7 cellular contexts compared by ENCODE assay signal in the genomic region with DNA sequence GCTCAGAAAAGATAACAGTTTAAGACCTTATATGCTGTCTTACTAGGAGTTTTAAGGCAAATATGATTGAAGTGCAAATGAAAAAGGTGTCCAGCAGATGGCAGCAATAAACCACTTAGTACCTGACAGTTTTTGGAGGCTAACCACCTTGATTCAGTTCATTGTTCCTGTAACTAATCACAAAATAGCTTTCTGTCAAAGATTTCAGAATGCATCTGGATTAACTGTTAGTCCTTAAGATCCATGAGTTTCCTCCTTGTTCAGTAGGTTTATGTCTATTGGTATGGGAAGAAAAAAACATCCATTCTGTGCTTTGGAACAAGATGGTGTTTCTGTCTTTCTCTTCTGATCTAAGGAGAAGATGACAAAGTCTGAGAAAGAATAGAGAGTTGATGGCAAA. TPM values are rescaled to one million over a fixed set of nuclear protein-coding genes. Genes with fewer than 3 reads are reported as not detected.
DNase-seq lines count a peak whose midpoint lies in the region; ATAC-seq and TF ChIP-seq lines count a peak whose summit lies in the region.

No MANE protein-coding gene starts in this region.

- H3K27me3 Mint-ChIP-seq in endodermal cell (ENCODE audit: insufficient read depth) = no peaks in the 10 kb centered on the region
- no peaks in the 10 kb centered on the region for H3K27me3 Mint-ChIP-seq in naive thymus-derived CD8-positive, alpha-beta T cell

- H3K27me3 ChIP-seq in Loucy (ENCODE audit: insufficient read depth, low read length, poor library complexity, severe bottlenecking) = no peaks in the 10 kb centered on the region
- H3K27me3 ChIP-seq in SU-DHL-6 (ENCODE audit: low read length) = no peaks in the 10 kb centered on the region
- no peaks in the 10 kb centered on the region for H3K27me3 ChIP-seq in endodermal cell (ENCODE audit: control insufficient read depth, insufficient read depth, low read length, poor library complexity, severe bottlenecking)

- H3K4me1 ChIP-seq in Loucy (ENCODE audit: insufficient read depth, low read length, poor library complexity, severe bottlenecking) (no peaks in the 10 kb centered on the region), endodermal cell (ENCODE audit: control insufficient read depth, insufficient read depth, low read length) (no peaks in the 10 kb centered on the region)

- no peak overlapping the region for H3K27ac ChIP-seq in SU-DHL-6 (ENCODE audit: low read depth, low read length)
- no peak overlapping the region for H3K27ac ChIP-seq in endodermal cell (ENCODE audit: low read depth, low read length)

- H3K9me2 ChIP-seq in Loucy (replicated peaks; ENCODE audit: low read depth, low read length) (no peaks in the 10 kb centered on the region), SU-DHL-6 (replicated peaks; ENCODE audit: insufficient read depth, low read length) (no peaks in the 10 kb centered on the region)

- H3K9me3 ChIP-seq in Loucy (ENCODE audit: insufficient read depth, low read depth, low read length) = no peaks in the 10 kb centered on the region
- H3K9me3 ChIP-seq in SU-DHL-6 (ENCODE audit: insufficient read depth, low read length) = no peaks in the 10 kb centered on the region
- H3K9me3 ChIP-seq in endodermal cell (ENCODE audit: control insufficient read depth, low read length) = no peaks in the 10 kb centered on the region

- DNase-seq in DMS153 treated with DMSO at 0.1 percent for 48 hours (lab: John Stamatoyannopoulos, UW; ENCODE audit: unreplicated experiment) = peak; percentile 44
- peak; percentile 61 for DNase-seq in endodermal cell
- peak in 9 of 10 donors; percentile 15 to 66 (median 52) for DNase-seq in naive thymus-derived CD8-positive, alpha-beta T cell
- no peak for DNase-seq in ureter (ENCODE audit: low spot score)

- peaks cover 29% of the 10 kb centered on the region for H3K36me3 Mint-ChIP-seq in endodermal cell (ENCODE audit: low read depth)
- H3K36me3 Mint-ChIP-seq in naive thymus-derived CD8-positive, alpha-beta T cell = peaks cover 0 to 80% (median 2%) of the 10 kb centered on the region in 3 donors

- H3K4me2 ChIP-seq in Loucy (ENCODE audit: low read depth, low read length, poor library complexity, severe bottlenecking) = no peak overlapping the region
- no peak overlapping the region for H3K4me2 ChIP-seq in SU-DHL-6 (ENCODE audit: low read depth, low read length, poor library complexity, severe bottlenecking)

- TF ChIP-seq CTCF in Loucy (conservative IDR thresholded peaks at IDR 0.05; ENCODE audit: low read length) (peak; percentile 84), SU-DHL-6 (IDR thresholded peaks at IDR 0.05; ENCODE audit: insufficient read depth, low read length, poor library complexity, severe bottlenecking) (peak; percentile 44), endodermal cell (conservative IDR thresholded peaks at IDR 0.05) (peak; percentile 86)

- H2AFZ ChIP-seq in Loucy (ENCODE audit: low read length) (no peak overlapping the region), SU-DHL-6 (ENCODE audit: low read depth, low read length, severe bottlenecking) (no peak overlapping the region)

- POLR2A ChIA-PET in naive thymus-derived CD8-positive, alpha-beta T cell (lab: Charles Lee) = no interaction called here

- H3K79me2 ChIP-seq in Loucy (ENCODE audit: insufficient read depth, low read length) (no peaks in the 10 kb centered on the region; the same call in 1 of the 2 replicates), SU-DHL-6 (ENCODE audit: insufficient read depth, low read length) (no peaks in the 10 kb centered on the region)

- H4K20me1 ChIP-seq in Loucy (ENCODE audit: insufficient read depth, low read length, poor library complexity, severe bottlenecking) (no peaks in the 10 kb centered on the region), SU-DHL-6 (ENCODE audit: low read depth, low read length) (no peaks in the 10 kb centered on the region)

- H3K36me3 ChIP-seq in Loucy (ENCODE audit: insufficient read depth, low read length) (peaks cover 29% of the 10 kb centered on the region; the same call in 1 of the 2 replicates), SU-DHL-6 (ENCODE audit: low read length) (no peaks in the 10 kb centered on the region), endodermal cell (ENCODE audit: control insufficient read depth, insufficient read depth, low read length) (peaks cover 62% of the 10 kb centered on the region)

- no peak overlapping the region for H3K4me3 ChIP-seq in Loucy (ENCODE audit: low read length, poor library complexity, severe bottlenecking)
- H3K4me3 ChIP-seq in SU-DHL-6 (ENCODE audit: insufficient read depth, low read length, poor library complexity, severe bottlenecking) = no peak overlapping the region
- no peak overlapping the region for H3K4me3 ChIP-seq in endodermal cell (ENCODE audit: low read length)

- ATAC-seq in GM19025 (IDR thresholded peaks at IDR 0.05; ENCODE audit: low read depth, unreplicated experiment) = peak; percentile 53
- peak; percentile 54 to 65 for ATAC-seq in naive thymus-derived CD8-positive, alpha-beta T cell

- no peak overlapping the region for H3K9ac ChIP-seq in Loucy (ENCODE audit: low read depth, low read length, poor library complexity, severe bottlenecking)
- H3K9ac ChIP-seq in SU-DHL-6 (ENCODE audit: low read length) = no peak overlapping the region
- no peak overlapping the region for H3K9ac ChIP-seq in endodermal cell (ENCODE audit: extremely low read depth, low read length, poor library complexity, severe bottlenecking)

- H3F3A ChIP-seq in Loucy (ENCODE audit: low read depth) = no peaks in the 10 kb centered on the region
- no peaks in the 10 kb centered on the region for H3F3A ChIP-seq in SU-DHL-6 (ENCODE audit: insufficient read depth)

- H3K4me1 Mint-ChIP-seq in endodermal cell = no peaks in the 10 kb centered on the region
- H3K4me1 Mint-ChIP-seq in naive thymus-derived CD8-positive, alpha-beta T cell = peaks cover 15 to 44% (median 39%) of the 10 kb centered on the region in 4 donors

- no peaks in the 10 kb centered on the region for H3K9me3 Mint-ChIP-seq in endodermal cell
- no peaks in the 10 kb centered on the region for H3K9me3 Mint-ChIP-seq in naive thymus-derived CD8-positive, alpha-beta T cell

- H3K27ac Mint-ChIP-seq in endodermal cell = no peak overlapping the region
- H3K27ac Mint-ChIP-seq in naive thymus-derived CD8-positive, alpha-beta T cell = peak overlapping the region in 8 of 10 donors; percentile 1 to 80 (median 44)

- no peak overlapping the region for H3K4me3 Mint-ChIP-seq in endodermal cell
- no peak overlapping the region for H3K4me3 Mint-ChIP-seq in naive thymus-derived CD8-positive, alpha-beta T cell

RNA-seq across cellular contexts. Expression of a gene that starts 46.6 kb away (rescaled TPM):
- total RNA-seq in endodermal cell (10 to 100 TPM; 29.8 to 38.8 TPM), ureter (75.4 TPM)
- polyA plus RNA-seq in endodermal cell (2013, experiment 1 of 2) = 23.2 TPM
- 25.8 TPM for polyA plus RNA-seq in endodermal cell (2013, experiment 2 of 2)
- total RNA-seq in naive thymus-derived CD8-positive, alpha-beta T cell = 10 to 100 TPM; 95.1 to 95.5 TPM
- polyA plus RNA-seq in naive thymus-derived CD8-positive, alpha-beta T cell = 100 to 1,000 TPM in 1 of 3 donors, 10 to 100 TPM in 2; 70.4 to 109 (median 72.9) TPM
